32 cellular contexts compared by ENCODE assay signal in the genomic region with DNA sequence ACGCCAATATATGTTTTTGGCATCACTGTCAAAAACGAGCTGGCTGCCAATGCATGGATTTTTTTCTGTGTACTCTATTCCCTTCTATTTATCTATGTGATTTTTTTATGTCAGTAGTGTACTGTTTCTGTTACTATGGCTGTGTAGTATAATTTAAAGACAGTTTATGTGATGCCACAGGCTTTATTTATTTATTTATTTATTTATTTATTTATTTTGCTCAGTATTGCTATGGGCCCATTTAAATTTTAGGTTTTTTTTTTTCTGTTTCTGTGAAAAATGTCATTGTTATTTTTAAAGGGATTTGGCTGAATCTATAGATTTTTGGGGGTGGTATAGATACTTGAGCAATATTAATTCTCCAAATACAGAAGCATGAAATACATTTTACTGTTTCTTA.
A peak's percentile ranks its signal among the peaks of the same experiment; 100 is the strongest.
DNase-seq lines count a peak whose midpoint lies in the region; ATAC-seq, FAIRE-seq and TF ChIP-seq lines count a peak whose summit lies in the region.
"Had no signal": no experiment of that assay in that cellular context is flagged by ENCODE, and none has a peak within 500 bp of the region (broad histone marks: within the 10 kb centered on the region; RNA-seq: fewer than 3 reads in every experiment).

No MANE protein-coding gene starts in this region.

- CTCF ChIA-PET in HEK293 (lab: Yijun Ruan, JAX), result no interaction called here

- intact Hi-C loops in pancreas (cut with DNase I), result no loop called here

- DNase-seq in pancreas (no peak), small intestine (no peak), GF-D8 (lab: John Stamatoyannopoulos, UW) (no peak)
- DNase-seq: 8988T; ACHN; AML-193; BE2C; C1 segment of cervical spinal cord; Caco-2; Calu3; CD4-positive, alpha-beta memory T cell; CD4-positive, alpha-beta T cell; CD4-positive, CD25-positive, alpha-beta regulatory T cell; CD8-positive, alpha-beta memory T cell; CD8-positive, alpha-beta T cell; COR-L47; DMS 273 treated with DMSO at 0.1 percent for 48 hours; DMS153; DMS53; DMS79; DMS79 treated with DMSO at 0.1 percent for 48 hours; DND-41; EL had no signal

- H3K27ac ChIP-seq in HEK293 (ENCODE audit: extremely low read depth, low read depth, low read length) (no peak overlapping the region), pancreas (no peak overlapping the region), small intestine (ENCODE audit: low read depth in 1 of 2, low read length in 1 of 2) (no peak overlapping the region)
- H3K27ac ChIP-seq: 22Rv1; A549; BLaER1; BLaER1 treated with 17β-estradiol and CSF1 and Interleukin-3, amounts not matched to agents 10 nM and 100 nM; C4-2B had no signal

- ATAC-seq in pancreas (no peak), GM21576 (IDR thresholded peaks at IDR 0.05; ENCODE audit: unreplicated experiment) (no peak), HG03469 (IDR thresholded peaks at IDR 0.05; ENCODE audit: unreplicated experiment) (no peak)
- ATAC-seq: A549; CD8-positive, alpha-beta T cell had no signal

- H3K36me3 ChIP-seq in HEK293 (ENCODE audit: control insufficient read depth in 2 of 2, insufficient read depth in 1 of 2, low read length in 2 of 2) (no peaks in the 10 kb centered on the region), pancreas (no peaks in the 10 kb centered on the region), small intestine (ENCODE audit: control insufficient read depth in 2 of 2, insufficient read depth in 2 of 2, low read length in 2 of 2) (no peaks in the 10 kb centered on the region)
- H3K36me3 ChIP-seq: BE2C; BLaER1; BLaER1 treated with 17β-estradiol and CSF1 and Interleukin-3, amounts not matched to agents 10 nM and 100 nM had no signal

- TF ChIP-seq CTCF in HEK293 (tag by site-specific recombination; IDR thresholded peaks at IDR 0.05), result no peak
- TF ChIP-seq CTCF in pancreas (IDR thresholded peaks at IDR 0.05), result no peak

- no peaks in the 10 kb centered on the region for H3K4me1 ChIP-seq in HEK293 (ENCODE audit: control insufficient read depth, insufficient read depth, low read length)
- H3K4me1 ChIP-seq in pancreas, result no peaks in the 10 kb centered on the region
- no peaks in the 10 kb centered on the region for H3K4me1 ChIP-seq in small intestine (ENCODE audit: control insufficient read depth in 2 of 2, insufficient read depth in 1 of 2, low read depth in 1 of 2, low read length in 1 of 2)
- H3K4me1 ChIP-seq: A549; BE2C; BLaER1; BLaER1 treated with 17β-estradiol and CSF1 and Interleukin-3, amounts not matched to agents 10 nM and 100 nM; Caco-2 had no signal

- H3K27me3 ChIP-seq in pancreas (peaks cover 0 to 3% (median 0%) of the 10 kb centered on the region in 4 donors), small intestine (ENCODE audit: control insufficient read depth in 2 of 2, insufficient read depth in 2 of 2, low read length in 2 of 2) (no peaks in the 10 kb centered on the region)
- H3K27me3 ChIP-seq: BE2C had no signal

- POLR2A ChIA-PET in HEK293 (lab: Yijun Ruan, JAX), result no interaction called here

- FAIRE-seq in pancreas (lab: Jason Lieb, UNC), result peak; percentile 54
- FAIRE-seq in small intestine (lab: Jason Lieb, UNC), result peak; percentile 49
- FAIRE-seq: A204.1, A549 had no signal

- H3K4me3 ChIP-seq in HEK293 (ENCODE audit: low read depth, low read length) (no peak overlapping the region), pancreas (no peak overlapping the region), small intestine (ENCODE audit: low read depth in 1 of 2, low read length in 2 of 2) (no peak overlapping the region)
- H3K4me3 ChIP-seq: A549; BLaER1; BLaER1 treated with 17β-estradiol and CSF1 and Interleukin-3, amounts not matched to agents 10 nM and 100 nM had no signal

- WGBS in pancreas, 2 donors, result 50 to 52% methylated on average over 2 of the region's 2 CpGs
- 47 to 70% (median 49%) methylated on average over 2 of the region's 2 CpGs for WGBS in small intestine, 3 donors

- H3K9me3 ChIP-seq in HEK293 (ENCODE audit: control insufficient read depth, insufficient read depth, low read depth, low read length) (no peaks in the 10 kb centered on the region; the same call in 1 of the 2 replicates), pancreas (no peaks in the 10 kb centered on the region), small intestine (ENCODE audit: control insufficient read depth, low read depth) (no peaks in the 10 kb centered on the region)
- H3K9me3 ChIP-seq: A549; BE2C; BLaER1; BLaER1 treated with 17β-estradiol and CSF1 and Interleukin-3, amounts not matched to agents 10 nM and 100 nM; Caco-2 had no signal

TF ChIP-seq in HEK293, 187 proteins besides CTCF, POLR2A, EP300 and RAD21 (continues in another document):
- TF ChIP-seq ZNF433 (tag by site-specific recombination; IDR thresholded peaks at IDR 0.05; ENCODE audit: low read depth), result peak; percentile 70; the same call in 1 of the 2 replicates
- TF ChIP-seq, protein P1, sequence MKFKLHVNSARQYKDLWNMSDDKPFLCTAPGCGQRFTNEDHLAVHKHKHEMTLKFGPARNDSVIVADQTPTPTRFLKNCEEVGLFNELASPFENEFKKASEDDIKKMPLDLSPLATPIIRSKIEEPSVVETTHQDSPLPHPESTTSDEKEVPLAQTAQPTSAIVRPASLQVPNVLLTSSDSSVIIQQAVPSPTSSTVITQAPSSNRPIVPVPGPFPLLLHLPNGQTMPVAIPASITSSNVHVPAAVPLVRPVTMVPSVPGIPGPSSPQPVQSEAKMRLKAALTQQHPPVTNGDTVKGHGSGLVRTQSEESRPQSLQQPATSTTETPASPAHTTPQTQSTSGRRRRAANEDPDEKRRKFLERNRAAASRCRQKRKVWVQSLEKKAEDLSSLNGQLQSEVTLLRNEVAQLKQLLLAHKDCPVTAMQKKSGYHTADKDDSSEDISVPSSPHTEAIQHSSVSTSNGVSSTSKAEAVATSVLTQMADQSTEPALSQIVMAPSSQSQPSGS (tag by site-specific recombination; IDR thresholded peaks at IDR 0.05; ENCODE audit: low read depth), result no peak
- TF ChIP-seq, protein P2, sequence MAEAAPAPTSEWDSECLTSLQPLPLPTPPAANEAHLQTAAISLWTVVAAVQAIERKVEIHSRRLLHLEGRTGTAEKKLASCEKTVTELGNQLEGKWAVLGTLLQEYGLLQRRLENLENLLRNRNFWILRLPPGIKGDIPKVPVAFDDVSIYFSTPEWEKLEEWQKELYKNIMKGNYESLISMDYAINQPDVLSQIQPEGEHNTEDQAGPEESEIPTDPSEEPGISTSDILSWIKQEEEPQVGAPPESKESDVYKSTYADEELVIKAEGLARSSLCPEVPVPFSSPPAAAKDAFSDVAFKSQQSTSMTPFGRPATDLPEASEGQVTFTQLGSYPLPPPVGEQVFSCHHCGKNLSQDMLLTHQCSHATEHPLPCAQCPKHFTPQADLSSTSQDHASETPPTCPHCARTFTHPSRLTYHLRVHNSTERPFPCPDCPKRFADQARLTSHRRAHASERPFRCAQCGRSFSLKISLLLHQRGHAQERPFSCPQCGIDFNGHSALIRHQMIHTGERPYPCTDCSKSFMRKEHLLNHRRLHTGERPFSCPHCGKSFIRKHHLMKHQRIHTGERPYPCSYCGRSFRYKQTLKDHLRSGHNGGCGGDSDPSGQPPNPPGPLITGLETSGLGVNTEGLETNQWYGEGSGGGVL (tag by site-specific recombination; IDR thresholded peaks at IDR 0.05), result no peak
- TF ChIP-seq, protein P3, sequence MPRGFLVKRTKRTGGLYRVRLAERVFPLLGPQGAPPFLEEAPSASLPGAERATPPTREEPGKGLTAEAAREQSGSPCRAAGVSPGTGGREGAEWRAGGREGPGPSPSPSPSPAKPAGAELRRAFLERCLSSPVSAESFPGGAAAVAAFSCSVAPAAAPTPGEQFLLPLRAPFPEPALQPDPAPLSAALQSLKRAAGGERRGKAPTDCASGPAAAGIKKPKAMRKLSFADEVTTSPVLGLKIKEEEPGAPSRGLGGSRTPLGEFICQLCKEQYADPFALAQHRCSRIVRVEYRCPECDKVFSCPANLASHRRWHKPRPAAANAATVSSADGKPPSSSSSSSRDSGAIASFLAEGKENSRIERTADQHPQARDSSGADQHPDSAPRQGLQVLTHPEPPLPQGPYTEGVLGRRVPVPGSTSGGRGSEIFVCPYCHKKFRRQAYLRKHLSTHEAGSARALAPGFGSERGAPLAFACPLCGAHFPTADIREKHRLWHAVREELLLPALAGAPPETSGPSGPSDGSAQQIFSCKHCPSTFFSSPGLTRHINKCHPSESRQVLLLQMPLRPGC (tag by site-specific recombination; IDR thresholded peaks at IDR 0.05), result no peak
- no peak; the same call in 1 of the 2 replicates for TF ChIP-seq ZNF394 (tag by site-specific recombination; IDR thresholded peaks at IDR 0.05; ENCODE audit: borderline replicate concordance)
- TF ChIP-seq, protein P4, sequence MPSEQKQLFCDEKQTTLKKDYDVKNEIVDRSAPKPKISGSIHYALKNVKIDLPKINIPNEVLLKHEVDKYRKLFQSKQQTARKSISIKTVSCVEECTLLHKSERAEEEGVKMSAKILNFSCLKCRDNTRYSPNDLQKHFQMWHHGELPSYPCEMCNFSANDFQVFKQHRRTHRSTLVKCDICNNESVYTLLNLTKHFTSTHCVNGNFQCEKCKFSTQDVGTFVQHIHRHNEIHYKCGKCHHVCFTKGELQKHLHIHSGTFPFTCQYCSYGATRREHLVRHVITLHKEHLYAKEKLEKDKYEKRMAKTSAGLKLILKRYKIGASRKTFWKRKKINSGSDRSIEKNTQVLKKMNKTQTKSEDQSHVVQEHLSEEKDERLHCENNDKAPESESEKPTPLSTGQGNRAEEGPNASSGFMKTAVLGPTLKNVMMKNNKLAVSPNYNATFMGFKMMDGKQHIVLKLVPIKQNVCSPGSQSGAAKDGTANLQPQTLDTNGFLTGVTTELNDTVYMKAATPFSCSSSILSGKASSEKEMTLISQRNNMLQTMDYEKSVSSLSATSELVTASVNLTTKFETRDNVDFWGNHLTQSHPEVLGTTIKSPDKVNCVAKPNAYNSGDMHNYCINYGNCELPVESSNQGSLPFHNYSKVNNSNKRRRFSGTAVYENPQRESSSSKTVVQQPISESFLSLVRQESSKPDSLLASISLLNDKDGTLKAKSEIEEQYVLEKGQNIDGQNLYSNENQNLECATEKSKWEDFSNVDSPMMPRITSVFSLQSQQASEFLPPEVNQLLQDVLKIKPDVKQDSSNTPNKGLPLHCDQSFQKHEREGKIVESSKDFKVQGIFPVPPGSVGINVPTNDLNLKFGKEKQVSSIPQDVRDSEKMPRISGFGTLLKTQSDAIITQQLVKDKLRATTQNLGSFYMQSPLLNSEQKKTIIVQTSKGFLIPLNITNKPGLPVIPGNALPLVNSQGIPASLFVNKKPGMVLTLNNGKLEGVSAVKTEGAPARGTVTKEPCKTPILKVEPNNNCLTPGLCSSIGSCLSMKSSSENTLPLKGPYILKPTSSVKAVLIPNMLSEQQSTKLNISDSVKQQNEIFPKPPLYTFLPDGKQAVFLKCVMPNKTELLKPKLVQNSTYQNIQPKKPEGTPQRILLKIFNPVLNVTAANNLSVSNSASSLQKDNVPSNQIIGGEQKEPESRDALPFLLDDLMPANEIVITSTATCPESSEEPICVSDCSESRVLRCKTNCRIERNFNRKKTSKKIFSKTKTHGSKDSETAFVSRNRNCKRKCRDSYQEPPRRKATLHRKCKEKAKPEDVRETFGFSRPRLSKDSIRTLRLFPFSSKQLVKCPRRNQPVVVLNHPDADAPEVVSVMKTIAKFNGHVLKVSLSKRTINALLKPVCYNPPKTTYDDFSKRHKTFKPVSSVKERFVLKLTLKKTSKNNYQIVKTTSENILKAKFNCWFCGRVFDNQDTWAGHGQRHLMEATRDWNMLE (tag by site-specific recombination; conservative IDR thresholded peaks at IDR 0.05; ENCODE audit: low read depth), result peak; percentile 76
